24 cellular contexts compared by ENCODE assay signal in the genomic region with DNA sequence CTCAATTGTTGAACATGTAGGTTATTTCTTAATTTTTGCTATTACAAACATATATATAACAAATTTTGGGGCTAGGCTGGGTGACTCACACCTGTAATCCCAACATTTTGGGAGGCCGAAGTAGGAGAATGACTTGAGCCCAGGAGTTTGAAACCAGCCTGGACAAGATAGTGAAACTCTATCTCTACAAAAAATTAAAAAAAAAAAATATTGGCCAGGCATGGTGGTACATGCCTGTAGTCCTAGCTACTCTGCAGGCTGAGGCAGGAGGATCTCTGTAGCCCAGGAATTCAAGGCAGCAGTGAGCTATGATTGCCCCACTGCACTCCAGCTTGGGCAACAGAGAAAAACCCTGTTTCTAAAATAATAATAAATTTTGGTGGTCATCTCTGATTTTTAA. TPM values are rescaled to one million over a fixed set of nuclear protein-coding genes. Genes with fewer than 3 reads are reported as not detected.
A peak's percentile ranks its signal among the peaks of the same experiment; 100 is the strongest.
DNase-seq lines count a peak whose midpoint lies in the region; ATAC-seq, FAIRE-seq and TF ChIP-seq lines count a peak whose summit lies in the region.
"Had no signal": no experiment of that assay in that cellular context is flagged by ENCODE, and none has a peak within 500 bp of the region (broad histone marks: within the 10 kb centered on the region; RNA-seq: fewer than 3 reads in every experiment).

No MANE protein-coding gene starts in this region.

- intact Hi-C loops in mammary epithelial cell (cut with micrococcal nuclease), result no loop called here
- intact Hi-C loops in MCF 10A (cut with micrococcal nuclease), result no loop called here
- intact Hi-C loops in esophagus squamous epithelium (cut with DNase I), result no loop called here
- intact Hi-C loops in psoas muscle (cut with DNase I), result no loop called here

- H3K27ac Mint-ChIP-seq in MCF 10A (ENCODE audit: low read depth, unreplicated experiment), result no peak overlapping the region
- H3K27ac Mint-ChIP-seq: B cell; CD4-positive, CD25-positive, alpha-beta regulatory T cell; CD8-positive, alpha-beta T cell; GM23338; H9 had no signal

- no peaks in the 10 kb centered on the region for H3K27me3 Mint-ChIP-seq in MCF 10A (ENCODE audit: insufficient read depth, unreplicated experiment)
- H3K27me3 Mint-ChIP-seq: B cell; CD4-positive, CD25-positive, alpha-beta regulatory T cell had no signal

- peak overlapping the region; percentile 41 for H3K4me2 ChIP-seq in mammary epithelial cell (ENCODE audit: insufficient read depth, low read depth, low read length)
- H3K4me2 ChIP-seq: BLaER1, GM23338 had no signal

- DNase-seq in mammary epithelial cell (peak; percentile 70), MCF 10A (ENCODE audit: unreplicated experiment) (no peak), epithelial cell of esophagus (ENCODE audit: low read depth) (peak; percentile 88), esophagus squamous epithelium (lab: John Stamatoyannopoulos, UW) (no peak), psoas muscle (no peak), GM12892 (ENCODE audit: insufficient read length) (no peak)
- DNase-seq: Caco-2; CD4-positive, CD25-positive, alpha-beta regulatory T cell; CD8-positive, alpha-beta T cell; DMS79; EL; GDM1; H9 had no signal

- no peak overlapping the region for H3K4me3 Mint-ChIP-seq in MCF 10A (ENCODE audit: unreplicated experiment)
- H3K4me3 Mint-ChIP-seq: B cell; CD4-positive, CD25-positive, alpha-beta regulatory T cell; CD8-positive, alpha-beta T cell; GM23338; H9 had no signal

- no peak for ATAC-seq in psoas muscle
- no peak for ATAC-seq in HG02885 (IDR thresholded peaks at IDR 0.05; ENCODE audit: poor library complexity, unreplicated experiment)
- no peak for ATAC-seq in HG03378 (IDR thresholded peaks at IDR 0.05; ENCODE audit: unreplicated experiment)
- ATAC-seq: CD8-positive, alpha-beta T cell; GM12878; GM23338; HCT116 had no signal

- H3K9me3 Mint-ChIP-seq in MCF 10A (ENCODE audit: unreplicated experiment), result no peaks in the 10 kb centered on the region
- H3K9me3 Mint-ChIP-seq: CD4-positive, CD25-positive, alpha-beta regulatory T cell; CD8-positive, alpha-beta T cell; GM23338; H9 had no signal

- TF ChIP-seq CTCF in mammary epithelial cell (conservative IDR thresholded peaks at IDR 0.05 in 1 of 2, IDR thresholded peaks at IDR 0.05 in 1 of 2; ENCODE audit: extremely low read depth in 1 of 2, insufficient read depth in 1 of 2, low read depth in 1 of 2, low read length in 2 of 2) (no peak), MCF 10A (IDR thresholded peaks at IDR 0.05; ENCODE audit: unreplicated experiment) (no peak), epithelial cell of esophagus (IDR thresholded peaks at IDR 0.05; ENCODE audit: insufficient read depth, low read depth, low read length, missing control alignments) (no peak), esophagus squamous epithelium (IDR thresholded peaks at IDR 0.05) (no peak), psoas muscle (IDR thresholded peaks at IDR 0.05) (no peak)

- CTCF ChIA-PET in mammary epithelial cell (lab: Charles Lee; ENCODE audit: low non-redundant PET), result no interaction called here
- CTCF ChIA-PET in MCF 10A (lab: Yijun Ruan, JAX), result interaction anchor here (0.6 kb wide), 1 partner anchor 1042 kb away, joined by 5 read pairs; no protein-coding TSS in a partner anchor

- H3K36me3 Mint-ChIP-seq in MCF 10A (ENCODE audit: insufficient read depth, unreplicated experiment), result peaks cover 60% of the 10 kb centered on the region

- no peak overlapping the region for H2AFZ ChIP-seq in mammary epithelial cell (ENCODE audit: low read depth, low read length)
- H2AFZ ChIP-seq: GM23338 had no signal

- no peaks in the 10 kb centered on the region for H3K9me3 ChIP-seq in mammary epithelial cell (replicated peaks; ENCODE audit: insufficient read depth, low read length)
- no peaks in the 10 kb centered on the region for H3K9me3 ChIP-seq in esophagus squamous epithelium
- no peaks in the 10 kb centered on the region for H3K9me3 ChIP-seq in psoas muscle
- H3K9me3 ChIP-seq: BLaER1, Caco-2 had no signal

- no peaks in the 10 kb centered on the region for H4K20me1 ChIP-seq in mammary epithelial cell (ENCODE audit: insufficient read depth, low read length)
- H4K20me1 ChIP-seq: BLaER1 had no signal

- peak overlapping the region; percentile 63 for H3K27ac ChIP-seq in mammary epithelial cell (ENCODE audit: insufficient read depth, low read depth, low read length)
- peak overlapping the region in 3 of 4 donors; percentile 5 to 35 (median 25) for H3K27ac ChIP-seq in esophagus squamous epithelium
- peak overlapping the region; percentile 77 for H3K27ac ChIP-seq in psoas muscle
- H3K27ac ChIP-seq: 22Rv1, BLaER1, C4-2B had no signal

- H3K79me2 ChIP-seq in mammary epithelial cell (ENCODE audit: insufficient read depth, low read length), result no peaks in the 10 kb centered on the region

- TF ChIP-seq POLR2A in esophagus squamous epithelium (IDR thresholded peaks at IDR 0.05) (no peak), GM12892 (IDR thresholded peaks at IDR 0.05; ENCODE audit: low read depth, low read length) (no peak)

- WGBS in mammary epithelial cell (ENCODE audit: low coverage, missing lambda C conversion rate), result 8% methylated on average over 1 of the region's 1 CpG
- 73% methylated on average over 1 of the region's 1 CpG; no CpG with 5 or more reads in 1 of the 2 donors for WGBS in esophagus squamous epithelium, 2 donors
- WGBS in psoas muscle, 3 donors, result 77 to 82% (median 81%) methylated on average over 1 of the region's 1 CpG

- H3K27me3 ChIP-seq in mammary epithelial cell (ENCODE audit: insufficient read depth, low read length) (no peaks in the 10 kb centered on the region), esophagus squamous epithelium (no peaks in the 10 kb centered on the region), psoas muscle (ENCODE audit: insufficient read depth in 3 of 3, low read length in 2 of 3) (no peaks in the 10 kb centered on the region)
- H3K27me3 ChIP-seq: BLaER1 had no signal

- H3K4me1 ChIP-seq in mammary epithelial cell (ENCODE audit: insufficient read depth, low read length), result peaks cover 48% of the 10 kb centered on the region
- H3K4me1 ChIP-seq in esophagus squamous epithelium, result peaks cover 0 to 61% (median 36%) of the 10 kb centered on the region in 3 donors
- peaks cover 5% of the 10 kb centered on the region for H3K4me1 ChIP-seq in psoas muscle
- H3K4me1 ChIP-seq: BLaER1 had no signal

- POLR2A ChIA-PET in MCF 10A (lab: Yijun Ruan, JAX), result interaction anchor here (0.6 to 4.1 kb wide), 4 partner anchors 18 to 589 kb away, joined by 3 to 18 read pairs (median 3); a partner anchor contains a TSS

- BruUV-seq in mammary epithelial cell (replicated peaks; lab: Mats Ljungman, UMichigan), result no TSS peak
- BruUV-seq in MCF 10A (replicated peaks; lab: Mats Ljungman, UMichigan), result no TSS peak

- H3K4me1 Mint-ChIP-seq in MCF 10A (ENCODE audit: insufficient read depth, unreplicated experiment), result peaks cover 28% of the 10 kb centered on the region
- H3K4me1 Mint-ChIP-seq: GM23338, H9 had no signal

- in situ Hi-C loops in mammary epithelial cell (cut with MboI; ENCODE audit: low sequenced_read_pairs in 2 of 2), result no loop called here

- FAIRE-seq in GM12892 (lab: Jason Lieb, UNC), result no peak
- FAIRE-seq: A204.1, GM12878, GM18507 had no signal

- H3K36me3 ChIP-seq in mammary epithelial cell (ENCODE audit: insufficient read depth, low read length) (peaks cover 8% of the 10 kb centered on the region), esophagus squamous epithelium (peaks cover 0 to 67% (median 0%) of the 10 kb centered on the region in 3 donors), psoas muscle (ENCODE audit: insufficient read depth in 1 of 2, low read depth in 1 of 2) (peaks cover 9 to 61% of the 10 kb centered on the region in 2 donors)

- H3K4me3 ChIP-seq in mammary epithelial cell (replicated peaks in 1 of 3; ENCODE audit: insufficient read depth in 1 of 3, low read depth in 2 of 3, low read length in 3 of 3), result no peak overlapping the region
- H3K4me3 ChIP-seq in epithelial cell of esophagus (ENCODE audit: low read length), result no peak overlapping the region
- no peak overlapping the region for H3K4me3 ChIP-seq in esophagus squamous epithelium
- no peak overlapping the region for H3K4me3 ChIP-seq in psoas muscle
- H3K4me3 ChIP-seq: BLaER1, GM12878, GM23338 had no signal

- no peak overlapping the region for H3K9ac ChIP-seq in mammary epithelial cell (ENCODE audit: insufficient read depth, low read length)
- H3K9ac ChIP-seq: BLaER1 had no signal

- dilution Hi-C loops in mammary epithelial cell (cut with HindIII; ENCODE audit: low sequenced_read_pairs), result no loop called here

RNA-seq across cellular contexts. Expression of a gene that starts 23.5 kb away (rescaled TPM):
- total RNA-seq in mammary epithelial cell (10 to 100 TPM; 23.8 to 26.1 TPM), MCF 10A (2022) (24.3 and 27.2 TPM in 2 replicates), esophagus squamous epithelium (10 to 100 TPM; 15.4 to 27.0 (median 24.1) TPM), psoas muscle (10 to 100 TPM; 21.1 to 28.4 (median 26.0) TPM)
- polyA plus RNA-seq in mammary epithelial cell (10.9 TPM), psoas muscle (10 to 100 TPM; 20.5 to 44.8 (median 28.3) TPM)
- 5.4 TPM for polyA minus RNA-seq in mammary epithelial cell
- 20.0 TPM for polyA plus RNA-seq in GM12892 (2012; ENCODE audit: missing spikeins)

RNA-seq across cellular contexts. Expression of a gene that starts 23.8 kb away (rescaled TPM):
- total RNA-seq in mammary epithelial cell (10 to 100 TPM; 31.2 to 46.2 TPM), MCF 10A (2022) (36.4 and 40.8 TPM in 2 replicates), esophagus squamous epithelium (10 to 100 TPM; 10.5 to 25.4 (median 14.2) TPM), psoas muscle (10 to 100 TPM; 17.1 to 25.0 (median 22.1) TPM)
- polyA plus RNA-seq in mammary epithelial cell (28.8 TPM), psoas muscle (10 to 100 TPM; 17.1 to 33.8 (median 21.1) TPM)
- 13.9 TPM for polyA minus RNA-seq in mammary epithelial cell
- polyA plus RNA-seq in GM12892 (2012; ENCODE audit: missing spikeins), result 17.5 TPM

RNA-seq across cellular contexts. Expression of a gene that starts 58.4 kb away (rescaled TPM):
- total RNA-seq in mammary epithelial cell (10 to 100 TPM; 42.9 to 46.8 TPM), MCF 10A (2022) (28.6 and 30.5 TPM in 2 replicates), esophagus squamous epithelium (10 to 100 TPM; 17.3 to 36.4 (median 31.6) TPM), psoas muscle (10 to 100 TPM; 24.2 to 28.5 (median 26.2) TPM)
- polyA plus RNA-seq in mammary epithelial cell (64.0 TPM), psoas muscle (10 to 100 TPM; 24.8 to 57.1 (median 42.8) TPM)
- 75.2 TPM for polyA minus RNA-seq in mammary epithelial cell
- 51.6 TPM for polyA plus RNA-seq in GM12892 (2012; ENCODE audit: missing spikeins)

RNA-seq across cellular contexts. Expression of a gene that starts 58.4 kb away (rescaled TPM):
- total RNA-seq in mammary epithelial cell (1 to 10 TPM; 1.2 to 1.9 TPM), MCF 10A (2022) (0.61 and 2.3 TPM in 2 replicates), esophagus squamous epithelium (1 to 10 TPM in 2 of 4 donors, under 1 TPM in 2; 0.44 to 3.1 (median 1.4) TPM), psoas muscle (1 to 10 TPM in 3 of 4 donors, under 1 TPM in 1; 0.98 to 4.8 (median 2.6) TPM)
- polyA plus RNA-seq in mammary epithelial cell (1.0 TPM), psoas muscle (10 to 100 TPM in 1 of 3 donors, 1 to 10 TPM in 2; 1.3 to 10.3 (median 1.6) TPM)
- polyA minus RNA-seq in mammary epithelial cell, result not detected
- 1.8 TPM for polyA plus RNA-seq in GM12892 (2012; ENCODE audit: missing spikeins)

Comparison
In these comparisons a context has a peak if more than half of its experiments do, and no peak if none do; other contexts are left out.
1. DNase-seq: peak in mammary epithelial cell (single experiment) and epithelial cell of esophagus (single experiment); none in MCF 10A (single experiment), esophagus squamous epithelium (single experiment), psoas muscle (0 of 2) and GM12892 (single experiment).
2. H3K27ac ChIP-seq: peak in every context shown above with its lines; median percentile 77 in psoas muscle; 63 in mammary epithelial cell; 25 in esophagus squamous epithelium.